In genomic region chr13:56182598-56182997, GRCh38 we compare ENCODE assay signal across 7 cellular contexts.
"Had no signal": no experiment of that assay in that cellular context is flagged by ENCODE, and none has a peak within 500 bp of the region (broad histone marks: within the 10 kb centered on the region; RNA-seq: fewer than 3 reads in every experiment).

No MANE protein-coding gene starts in this region.

- H3K9ac ChIP-seq: GM23248 had no signal

- H3K4me3 Mint-ChIP-seq: H9, IgD-negative memory B cell had no signal

- H3K4me1 Mint-ChIP-seq: H9, IgD-negative memory B cell had no signal

- H3K27ac ChIP-seq: GM23248, HL-60 had no signal

- H3K27me3 Mint-ChIP-seq: IgD-negative memory B cell had no signal

- H3K27ac Mint-ChIP-seq: IgD-negative memory B cell had no signal

- DNase-seq: GM23248, GOT3, H9, HCEC 1CT had no signal

- H3K4me3 ChIP-seq: GM23248 had no signal

- H3K36me3 Mint-ChIP-seq: IgD-negative memory B cell had no signal

- ATAC-seq: HepG2 had no signal
